In genomic region chr5:150001660-150002493, GRCh38 we compare ENCODE assay signal across 8 cellular contexts. TPM values are rescaled to one million over a fixed set of nuclear protein-coding genes. Genes with fewer than 3 reads are reported as not detected.
DNase-seq lines count a peak whose midpoint lies in the region; ATAC-seq and TF ChIP-seq lines count a peak whose summit lies in the region.

No MANE protein-coding gene starts in this region.

- H3K4me3 ChIP-seq in GM12864 (ENCODE audit: low read depth, low read length) (peak overlapping the region; percentile 92), HAP-1 (peak overlapping the region; percentile 85), body of pancreas (peak overlapping the region; percentile 71 to 91)

- H3K4me1 ChIP-seq in HAP-1 (peaks cover 10% of the 10 kb centered on the region), body of pancreas (peaks cover 36% of the 10 kb centered on the region)

- peak; percentile 39 for ATAC-seq in body of pancreas

- no peaks in the 10 kb centered on the region for H3K27me3 ChIP-seq in HAP-1 (ENCODE audit: low read depth)
- no peaks in the 10 kb centered on the region for H3K27me3 ChIP-seq in body of pancreas

- intact Hi-C loops in body of pancreas (cut with DNase I): no loop called here

- in situ Hi-C loops in HAP-1 (cut with MboI; ENCODE audit: low sequenced_read_pairs): no loop called here

- H3K36me3 ChIP-seq in HAP-1 (replicated peaks) (peaks cover 24% of the 10 kb centered on the region), body of pancreas (replicated peaks in 1 of 2; ENCODE audit: insufficient read depth in 1 of 2, low read depth in 2 of 2) (peaks cover 0 to 2% of the 10 kb centered on the region in 2 donors)

- DNase-seq in GM12864 (ENCODE audit: low read depth) (peak; percentile 65), HAP-1 (ENCODE audit: low spot score in 2 of 2) (peak; percentile 76 to 79), LoVo (ENCODE audit: low spot score) (peak; percentile 78), T-helper 22 cell (ENCODE audit: low read depth) (peak; percentile 38), body of pancreas (peak; percentile 35 to 55 (median 46)), iPS-NIHi11 (ENCODE audit: low spot score) (peak; percentile 74), occipital lobe (lab: John Stamatoyannopoulos, UW) (no peak)
- DNase-seq in stimulated activated CD4-positive, alpha-beta T cell treated with anti-CD3 and anti-CD28 coated beads, Interleukin-15, amount 100 ng/mL, for 1 hour (ENCODE audit: low read depth in 1 of 2, low spot score in 1 of 2): peak; percentile 18 to 21

- no peak for TF ChIP-seq POLR2A in body of pancreas (IDR thresholded peaks at IDR 0.05)

- peak; percentile 80 for TF ChIP-seq CTCF in GM12864 (IDR thresholded peaks at IDR 0.05; ENCODE audit: low read depth, low read length, missing control alignments)
- TF ChIP-seq CTCF in body of pancreas (IDR thresholded peaks at IDR 0.05): peak; percentile 9 to 68 (median 49)

- H3K27ac ChIP-seq in body of pancreas: peak overlapping the region in 3 of 4 donors; percentile 85 to 93 (median 86)

- WGBS in body of pancreas, 2 donors: 19 to 20% methylated on average over 9 of the region's 9 CpGs

- no peaks in the 10 kb centered on the region for H3K9me3 ChIP-seq in HAP-1
- H3K9me3 ChIP-seq in body of pancreas: no peaks in the 10 kb centered on the region

RNA-seq across cellular contexts. Expression of gene HMGXB3, which starts 1.3 kb away (rescaled TPM):
- total RNA-seq in body of pancreas (10 to 100 TPM; 22.6 to 43.5 TPM), occipital lobe (19.8 TPM)

RNA-seq across cellular contexts. Expression of gene TIGD6, which starts 1.4 kb away (rescaled TPM):
- 1 to 10 TPM; 2.1 to 3.0 TPM for total RNA-seq in body of pancreas
- 5.1 TPM for total RNA-seq in occipital lobe

RNA-seq across cellular contexts. Expression of gene SLC26A2, which starts 41.3 kb away (rescaled TPM):
- 1 to 10 TPM; 2.3 to 6.5 TPM for total RNA-seq in body of pancreas
- total RNA-seq in occipital lobe: 13.6 TPM

RNA-seq across cellular contexts. Expression of gene PDE6A, which starts 57.3 kb away (rescaled TPM):
- total RNA-seq in body of pancreas (not detected), occipital lobe (not detected)
